1 cellular context compared by ENCODE assay signal in the genomic region with DNA sequence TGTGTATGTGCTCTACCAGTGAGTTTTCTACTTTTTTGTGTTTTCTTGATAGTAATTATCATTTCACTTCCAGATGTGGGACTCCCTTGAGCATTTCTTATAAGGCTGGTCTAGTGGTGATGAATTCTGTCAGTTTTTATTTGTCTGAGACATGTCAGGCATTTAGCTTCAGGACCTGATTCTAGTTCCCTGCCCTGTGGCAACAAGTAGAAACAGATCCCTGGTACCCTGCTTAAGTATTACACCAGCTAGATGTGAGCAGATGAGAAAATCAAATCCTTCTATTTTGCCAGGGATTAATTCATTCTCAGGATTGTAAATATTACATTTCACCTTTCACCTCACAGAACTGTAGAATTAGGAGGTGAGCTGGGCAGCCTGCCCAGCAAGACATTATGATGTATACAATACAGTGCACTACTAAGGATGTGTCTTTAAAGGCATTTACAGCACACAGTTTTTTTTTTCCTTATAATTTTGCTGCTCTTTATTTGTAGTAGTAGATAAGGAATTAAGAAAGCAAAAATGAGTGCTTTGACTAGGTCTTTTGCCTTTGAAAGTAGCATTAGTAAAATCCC.
TF ChIP-seq lines count a peak whose summit lies in the region.

No MANE protein-coding gene starts in this region.

TF ChIP-seq in HEK293, 187 proteins besides CTCF, POLR2A, EP300 and RAD21:
- peak; percentile 72 for TF ChIP-seq SETDB1 (IDR thresholded peaks at IDR 0.05; ENCODE audit: insufficient read length, low read length)
- TF ChIP-seq, protein P1, sequence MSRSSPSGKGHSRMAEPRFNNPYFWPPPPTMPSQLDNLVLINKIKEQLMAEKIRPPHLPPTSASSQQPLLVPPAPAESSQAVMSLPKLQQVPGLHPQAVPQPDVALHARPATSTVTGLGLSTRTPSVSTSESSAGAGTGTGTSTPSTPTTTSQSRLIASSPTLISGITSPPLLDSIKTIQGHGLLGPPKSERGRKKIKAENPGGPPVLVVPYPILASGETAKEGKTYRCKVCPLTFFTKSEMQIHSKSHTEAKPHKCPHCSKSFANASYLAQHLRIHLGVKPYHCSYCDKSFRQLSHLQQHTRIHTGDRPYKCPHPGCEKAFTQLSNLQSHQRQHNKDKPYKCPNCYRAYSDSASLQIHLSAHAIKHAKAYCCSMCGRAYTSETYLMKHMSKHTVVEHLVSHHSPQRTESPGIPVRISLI (tag by site-specific recombination; IDR thresholded peaks at IDR 0.05), result no peak
- TF ChIP-seq ZNF140 (tag by site-specific recombination; IDR thresholded peaks at IDR 0.05), result no peak
- TF ChIP-seq GLI4 (tag by site-specific recombination; IDR thresholded peaks at IDR 0.05), result no peak
